Comparison of ENCODE assay signal across 22 cellular contexts in genomic region chr22:17915188-17915587, GRCh38.
"Had no signal": no experiment of that assay in that cellular context is flagged by ENCODE, and none has a peak within 500 bp of the region (broad histone marks: within the 10 kb centered on the region; RNA-seq: fewer than 3 reads in every experiment).

No MANE protein-coding gene starts in this region.

- DNase-seq: activated CD4-positive, alpha-beta T cell treated with anti-CD3 and anti-CD28 coated beads for 4 hours; activated CD8-positive, alpha-beta memory T cell treated with anti-CD3 and anti-CD28 coated beads, Interleukin-2, amount 50 U/mL, for 4 hours; activated CD8-positive, alpha-beta T cell treated with anti-CD3 and anti-CD28 coated beads for 36 hours; activated naive CD4-positive, alpha-beta T cell treated with anti-CD3 and anti-CD28 coated beads, Interleukin-2, amount 50 U/mL, for 16 hours; activated naive CD8-positive, alpha-beta T cell treated with anti-CD3 and anti-CD28 coated beads, Interleukin-2, amount 10 ng/mL, durations not matched to agents 7 days and 5 days; activated T-cell treated with anti-CD3 and anti-CD28 coated beads, Interleukin-2, amount 50 U/mL, for 72 hours; NCI-H1092; NCI-H1417; NCI-H2029; NCI-H2107; NCI-H2171 treated with DMSO at 0.1 percent for 48 hours; NCI-H345; NCI-H510A treated with DMSO at 0.1 percent for 48 hours; NK-92 treated with Interleukin-12 subunit alpha and Interleukin-12 subunit beta, amount 100 ng/mL, for 24 hours; OCI-M1; RPMI8226; SHP77 treated with DMSO at 0.1 percent for 48 hours had no signal

- H3K27me3 ChIP-seq: adrenal gland had no signal

- H3K36me3 ChIP-seq: adrenal gland had no signal

- ATAC-seq: activated CD4-positive, CD25-positive, alpha-beta regulatory T cell treated with anti-CD3 and anti-CD28 coated beads, Interleukin-2, amount 50 U/mL, for 24 hours; activated CD8-positive, alpha-beta T cell treated with anti-CD3 and anti-CD28 coated beads for 36 hours; activated T-cell treated with anti-CD3 and anti-CD28 coated beads, Interleukin-2, amount 50 U/mL, for 72 hours; Panc1 had no signal

- H3K4me3 Mint-ChIP-seq: activated CD8-positive, alpha-beta T cell treated with anti-CD3 and anti-CD28 coated beads for 36 hours; activated naive CD8-positive, alpha-beta T cell treated with anti-CD3 and anti-CD28 coated beads, Interleukin-2, amount 10 ng/mL, durations not matched to agents 7 days and 5 days; activated T-cell treated with anti-CD3 and anti-CD28 coated beads, Interleukin-2, amount 50 U/mL, for 72 hours; T-helper 1 cell treated with Interleukin-12 subunit alpha and Interleukin-12 subunit beta and Interleukin-4 antibody, amounts not matched to agents 30 μg/mL and 1 μg/mL, for 36 hours had no signal

- H3K27ac Mint-ChIP-seq: activated CD8-positive, alpha-beta T cell treated with anti-CD3 and anti-CD28 coated beads for 36 hours; activated naive CD8-positive, alpha-beta T cell treated with anti-CD3 and anti-CD28 coated beads, Interleukin-2, amount 10 ng/mL, durations not matched to agents 7 days and 5 days; activated T-cell treated with anti-CD3 and anti-CD28 coated beads, Interleukin-2, amount 50 U/mL, for 72 hours; T-helper 1 cell treated with Interleukin-12 subunit alpha and Interleukin-12 subunit beta and Interleukin-4 antibody, amounts not matched to agents 30 μg/mL and 1 μg/mL, for 36 hours had no signal

- H3K27me3 Mint-ChIP-seq: activated CD8-positive, alpha-beta T cell treated with anti-CD3 and anti-CD28 coated beads for 36 hours; activated naive CD8-positive, alpha-beta T cell treated with anti-CD3 and anti-CD28 coated beads, Interleukin-2, amount 10 ng/mL, durations not matched to agents 7 days and 5 days; IgD-negative memory B cell had no signal

- H3K4me3 ChIP-seq: adrenal gland had no signal

- H3K36me3 Mint-ChIP-seq: activated naive CD8-positive, alpha-beta T cell treated with anti-CD3 and anti-CD28 coated beads, Interleukin-2, amount 10 ng/mL, durations not matched to agents 7 days and 5 days had no signal

- H3K9me3 Mint-ChIP-seq: activated CD8-positive, alpha-beta T cell treated with anti-CD3 and anti-CD28 coated beads for 36 hours; activated naive CD8-positive, alpha-beta T cell treated with anti-CD3 and anti-CD28 coated beads, Interleukin-2, amount 10 ng/mL, durations not matched to agents 7 days and 5 days; activated T-cell treated with anti-CD3 and anti-CD28 coated beads, Interleukin-2, amount 50 U/mL, for 72 hours; IgD-negative memory B cell; T-helper 1 cell treated with Interleukin-12 subunit alpha and Interleukin-12 subunit beta and Interleukin-4 antibody, amounts not matched to agents 30 μg/mL and 1 μg/mL, for 36 hours had no signal

- H3K9me3 ChIP-seq: adrenal gland had no signal
